ENCODE assay signal across 1 cellular context in genomic region chr21:17742940-17743592, GRCh38.
TF ChIP-seq lines count a peak whose summit lies in the region.

No MANE protein-coding gene starts in this region.

TF ChIP-seq in GM12878, 131 proteins besides CTCF, POLR2A, EP300 and RAD21 (continued from another document):
- TF ChIP-seq MEF2A (IDR thresholded peaks at IDR 0.05; ENCODE audit: insufficient read depth, low read depth, low read length) (peak; percentile 28; the same call in 1 of the 2 replicates), JUND (IDR thresholded peaks at IDR 0.05; ENCODE audit: low read depth, low read length) (no peak), RUNX3 (IDR thresholded peaks at IDR 0.05; ENCODE audit: low read length) (no peak), E2F4 (IDR thresholded peaks at IDR 0.05; ENCODE audit: low read depth, low read length) (no peak), SPI1 (IDR thresholded peaks at IDR 0.05; ENCODE audit: borderline replicate concordance, insufficient read depth, low read depth, low read length) (peak; percentile 13; the same call in 1 of the 2 replicates), JUNB (IDR thresholded peaks at IDR 0.05) (peak; percentile 47; the same call in 1 of the 2 replicates), PRDM15 (CRISPR knock-in tag; IDR thresholded peaks at IDR 0.05) (no peak), SUZ12 (IDR thresholded peaks at IDR 0.05; ENCODE audit: unreplicated experiment) (no peak), MTA2 (IDR thresholded peaks at IDR 0.05; ENCODE audit: low read depth) (peak; percentile 81), TBL1XR1 (IDR thresholded peaks at IDR 0.05; ENCODE audit: low read depth, low read length) (peak; percentile 16; the same call in 1 of the 2 replicates), BCL3 (IDR thresholded peaks at IDR 0.05; ENCODE audit: borderline replicate concordance, insufficient read depth, low read depth, low read length, poor library complexity, severe bottlenecking) (no peak)
